In the genomic region with DNA sequence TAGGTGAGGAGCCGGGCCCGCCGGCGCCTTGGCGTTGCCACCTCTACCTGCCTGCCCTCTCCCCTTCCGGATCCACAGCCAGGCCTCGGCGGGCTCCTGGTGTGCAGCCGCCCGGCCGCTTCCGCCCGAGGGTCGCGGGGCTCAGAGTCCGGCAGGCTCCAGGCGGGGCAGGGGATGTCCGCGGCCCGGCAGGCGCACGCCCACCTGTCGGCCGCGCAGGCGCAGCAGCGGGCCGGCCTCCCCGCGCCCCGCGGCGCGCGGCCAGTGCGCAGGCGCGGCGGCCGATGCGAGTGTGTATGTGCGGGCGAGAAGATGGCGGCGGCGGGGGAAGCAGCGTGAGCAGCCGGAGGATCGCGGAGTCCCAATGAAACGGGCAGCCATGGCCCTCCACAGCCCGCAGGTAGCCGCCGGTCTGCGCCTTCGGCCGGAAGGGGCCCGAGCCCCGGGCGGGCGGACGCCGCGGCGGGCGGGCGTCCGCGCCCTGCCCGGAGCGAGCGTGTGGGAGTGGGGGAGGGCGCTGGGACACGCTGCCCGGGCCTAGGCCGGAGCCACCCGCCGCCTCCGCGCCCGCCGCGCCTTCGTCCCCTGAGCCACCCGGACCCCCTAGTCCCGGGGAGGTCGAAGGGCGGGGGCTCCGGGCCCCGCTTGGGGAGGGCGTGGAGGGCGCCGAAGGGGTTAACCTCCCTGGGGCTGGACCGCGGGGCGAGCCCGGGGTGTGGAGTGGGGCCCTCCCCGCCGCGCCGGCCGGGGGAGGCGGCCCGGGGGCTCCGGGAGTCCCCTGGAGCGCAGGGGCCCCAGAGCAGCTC, we compare ENCODE assay signal across 1 cellular context.
TF ChIP-seq lines count a peak whose summit lies in the region.

USP10 (plus strand) TSS at position 289 of the 806 bp plus-strand sequence; CDS start at position 380, 91 bp downstream.

TF ChIP-seq in HepG2, 621 proteins besides CTCF, POLR2A, EP300 and RAD21 (continued from another document and continues in another):
- TF ChIP-seq ZNF710 (CRISPR knock-in tag; IDR thresholded peaks at IDR 0.05; ENCODE audit: borderline replicate concordance) (peak; percentile 85), ZNF615 (CRISPR knock-in tag; IDR thresholded peaks at IDR 0.05; ENCODE audit: borderline replicate concordance) (no peak), ZFP82 (CRISPR knock-in tag; IDR thresholded peaks at IDR 0.05; ENCODE audit: borderline replicate concordance) (peak; percentile 83; the same call in 1 of the 2 replicates), ZFP36L2 (CRISPR knock-in tag; IDR thresholded peaks at IDR 0.05) (no peak; the same call in 1 of the 2 replicates), ZFP36 (IDR thresholded peaks at IDR 0.05; ENCODE audit: borderline replicate concordance, low read depth, low read length, partially characterized antibody) (no peak), NFYB (CRISPR knock-in tag; IDR thresholded peaks at IDR 0.05) (no peak), MEIS2 (CRISPR knock-in tag; IDR thresholded peaks at IDR 0.05) (no peak), GLI4 (CRISPR knock-in tag; IDR thresholded peaks at IDR 0.05; ENCODE audit: borderline replicate concordance) (0 out of 2 replicates have a peak, but pooled peaks have one; percentile 88), HNF4G (IDR thresholded peaks at IDR 0.05; ENCODE audit: borderline replicate concordance, low read depth, low read length) (peak; percentile 66; the same call in 1 of the 2 replicates), HNF4G (CRISPR knock-in tag; IDR thresholded peaks at IDR 0.05; ENCODE audit: borderline replicate concordance, low read depth) (peak; percentile 92; the same call in 1 of the 2 replicates), ZNF703 (CRISPR knock-in tag; IDR thresholded peaks at IDR 0.05; ENCODE audit: borderline replicate concordance) (no peak), NFKBIZ (CRISPR knock-in tag; IDR thresholded peaks at IDR 0.05) (no peak; the same call in 1 of the 2 replicates), SAFB2 (CRISPR knock-in tag; IDR thresholded peaks at IDR 0.05; ENCODE audit: borderline replicate concordance, low read depth) (0 out of 2 replicates have a peak, but pooled peaks have one; percentile 54), NR2C2 (CRISPR knock-in tag; IDR thresholded peaks at IDR 0.05; ENCODE audit: borderline replicate concordance) (peak; percentile 67), MYC (CRISPR knock-in tag; IDR thresholded peaks at IDR 0.05; ENCODE audit: borderline replicate concordance) (peak; percentile 79), FOXK2 (IDR thresholded peaks at IDR 0.05) (no peak), ARNT2 (CRISPR knock-in tag; IDR thresholded peaks at IDR 0.05; ENCODE audit: low read depth) (peak; percentile 65), TAF1 (CRISPR knock-in tag; IDR thresholded peaks at IDR 0.05) (peak; percentile 86), U2AF2 (IDR thresholded peaks at IDR 0.05; ENCODE audit: low read depth, low read length) (no peak), ARID5B (CRISPR knock-in tag; IDR thresholded peaks at IDR 0.05) (peak; percentile 57; the same call in 1 of the 2 replicates), NCOA2 (CRISPR knock-in tag; IDR thresholded peaks at IDR 0.05) (peak; percentile 38; the same call in 1 of the 2 replicates), PHF20 (CRISPR knock-in tag; IDR thresholded peaks at IDR 0.05) (peak; percentile 74), THYN1 (CRISPR knock-in tag; IDR thresholded peaks at IDR 0.05; ENCODE audit: borderline replicate concordance, low read depth) (no peak), ZNF574 (CRISPR knock-in tag; IDR thresholded peaks at IDR 0.05) (peak; percentile 90), ZNF850 (CRISPR knock-in tag; conservative IDR thresholded peaks at IDR 0.05) (no peak), NR2F6 (IDR thresholded peaks at IDR 0.05) (no peak), NR2F6 (CRISPR knock-in tag; IDR thresholded peaks at IDR 0.05) (peak; percentile 77), ATRX (CRISPR knock-in tag; IDR thresholded peaks at IDR 0.05; ENCODE audit: borderline replicate concordance) (no peak)
- TF ChIP-seq, protein P1, sequence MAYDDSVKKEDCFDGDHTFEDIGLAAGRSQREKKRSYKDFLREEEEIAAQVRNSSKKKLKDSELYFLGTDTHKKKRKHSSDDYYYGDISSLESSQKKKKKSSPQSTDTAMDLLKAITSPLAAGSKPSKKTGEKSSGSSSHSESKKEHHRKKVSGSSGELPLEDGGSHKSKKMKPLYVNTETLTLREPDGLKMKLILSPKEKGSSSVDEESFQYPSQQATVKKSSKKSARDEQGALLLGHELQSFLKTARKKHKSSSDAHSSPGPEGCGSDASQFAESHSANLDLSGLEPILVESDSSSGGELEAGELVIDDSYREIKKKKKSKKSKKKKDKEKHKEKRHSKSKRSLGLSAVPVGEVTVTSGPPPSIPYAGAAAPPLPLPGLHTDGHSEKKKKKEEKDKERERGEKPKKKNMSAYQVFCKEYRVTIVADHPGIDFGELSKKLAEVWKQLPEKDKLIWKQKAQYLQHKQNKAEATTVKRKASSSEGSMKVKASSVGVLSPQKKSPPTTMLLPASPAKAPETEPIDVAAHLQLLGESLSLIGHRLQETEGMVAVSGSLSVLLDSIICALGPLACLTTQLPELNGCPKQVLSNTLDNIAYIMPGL (CRISPR knock-in tag; IDR thresholded peaks at IDR 0.05; ENCODE audit: borderline replicate concordance in 1 of 2, low read depth in 1 of 2) = peak; percentile 62 to 88; a peak in 3 of 4 replicates
- TF ChIP-seq, protein P2, sequence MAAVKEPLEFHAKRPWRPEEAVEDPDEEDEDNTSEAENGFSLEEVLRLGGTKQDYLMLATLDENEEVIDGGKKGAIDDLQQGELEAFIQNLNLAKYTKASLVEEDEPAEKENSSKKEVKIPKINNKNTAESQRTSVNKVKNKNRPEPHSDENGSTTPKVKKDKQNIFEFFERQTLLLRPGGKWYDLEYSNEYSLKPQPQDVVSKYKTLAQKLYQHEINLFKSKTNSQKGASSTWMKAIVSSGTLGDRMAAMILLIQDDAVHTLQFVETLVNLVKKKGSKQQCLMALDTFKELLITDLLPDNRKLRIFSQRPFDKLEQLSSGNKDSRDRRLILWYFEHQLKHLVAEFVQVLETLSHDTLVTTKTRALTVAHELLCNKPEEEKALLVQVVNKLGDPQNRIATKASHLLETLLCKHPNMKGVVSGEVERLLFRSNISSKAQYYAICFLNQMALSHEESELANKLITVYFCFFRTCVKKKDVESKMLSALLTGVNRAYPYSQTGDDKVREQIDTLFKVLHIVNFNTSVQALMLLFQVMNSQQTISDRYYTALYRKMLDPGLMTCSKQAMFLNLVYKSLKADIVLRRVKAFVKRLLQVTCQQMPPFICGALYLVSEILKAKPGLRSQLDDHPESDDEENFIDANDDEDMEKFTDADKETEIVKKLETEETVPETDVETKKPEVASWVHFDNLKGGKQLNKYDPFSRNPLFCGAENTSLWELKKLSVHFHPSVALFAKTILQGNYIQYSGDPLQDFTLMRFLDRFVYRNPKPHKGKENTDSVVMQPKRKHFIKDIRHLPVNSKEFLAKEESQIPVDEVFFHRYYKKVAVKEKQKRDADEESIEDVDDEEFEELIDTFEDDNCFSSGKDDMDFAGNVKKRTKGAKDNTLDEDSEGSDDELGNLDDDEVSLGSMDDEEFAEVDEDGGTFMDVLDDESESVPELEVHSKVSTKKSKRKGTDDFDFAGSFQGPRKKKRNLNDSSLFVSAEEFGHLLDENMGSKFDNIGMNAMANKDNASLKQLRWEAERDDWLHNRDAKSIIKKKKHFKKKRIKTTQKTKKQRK (IDR thresholded peaks at IDR 0.05; ENCODE audit: low read length) = no peak
- TF ChIP-seq, protein P3, sequence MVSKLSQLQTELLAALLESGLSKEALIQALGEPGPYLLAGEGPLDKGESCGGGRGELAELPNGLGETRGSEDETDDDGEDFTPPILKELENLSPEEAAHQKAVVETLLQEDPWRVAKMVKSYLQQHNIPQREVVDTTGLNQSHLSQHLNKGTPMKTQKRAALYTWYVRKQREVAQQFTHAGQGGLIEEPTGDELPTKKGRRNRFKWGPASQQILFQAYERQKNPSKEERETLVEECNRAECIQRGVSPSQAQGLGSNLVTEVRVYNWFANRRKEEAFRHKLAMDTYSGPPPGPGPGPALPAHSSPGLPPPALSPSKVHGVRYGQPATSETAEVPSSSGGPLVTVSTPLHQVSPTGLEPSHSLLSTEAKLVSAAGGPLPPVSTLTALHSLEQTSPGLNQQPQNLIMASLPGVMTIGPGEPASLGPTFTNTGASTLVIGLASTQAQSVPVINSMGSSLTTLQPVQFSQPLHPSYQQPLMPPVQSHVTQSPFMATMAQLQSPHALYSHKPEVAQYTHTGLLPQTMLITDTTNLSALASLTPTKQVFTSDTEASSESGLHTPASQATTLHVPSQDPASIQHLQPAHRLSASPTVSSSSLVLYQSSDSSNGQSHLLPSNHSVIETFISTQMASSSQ (IDR thresholded peaks at IDR 0.05; ENCODE audit: low read depth) = no peak
- TF ChIP-seq, protein P3 (CRISPR knock-in tag; IDR thresholded peaks at IDR 0.05; ENCODE audit: borderline replicate concordance) = peak; percentile 32; the same call in 1 of the 2 replicates
- TF ChIP-seq, protein P4, sequence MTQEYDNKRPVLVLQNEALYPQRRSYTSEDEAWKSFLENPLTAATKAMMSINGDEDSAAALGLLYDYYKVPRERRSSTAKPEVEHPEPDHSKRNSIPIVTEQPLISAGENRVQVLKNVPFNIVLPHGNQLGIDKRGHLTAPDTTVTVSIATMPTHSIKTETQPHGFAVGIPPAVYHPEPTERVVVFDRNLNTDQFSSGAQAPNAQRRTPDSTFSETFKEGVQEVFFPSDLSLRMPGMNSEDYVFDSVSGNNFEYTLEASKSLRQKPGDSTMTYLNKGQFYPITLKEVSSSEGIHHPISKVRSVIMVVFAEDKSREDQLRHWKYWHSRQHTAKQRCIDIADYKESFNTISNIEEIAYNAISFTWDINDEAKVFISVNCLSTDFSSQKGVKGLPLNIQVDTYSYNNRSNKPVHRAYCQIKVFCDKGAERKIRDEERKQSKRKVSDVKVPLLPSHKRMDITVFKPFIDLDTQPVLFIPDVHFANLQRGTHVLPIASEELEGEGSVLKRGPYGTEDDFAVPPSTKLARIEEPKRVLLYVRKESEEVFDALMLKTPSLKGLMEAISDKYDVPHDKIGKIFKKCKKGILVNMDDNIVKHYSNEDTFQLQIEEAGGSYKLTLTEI (CRISPR knock-in tag; conservative IDR thresholded peaks at IDR 0.05) = no peak
